In the genomic region with DNA sequence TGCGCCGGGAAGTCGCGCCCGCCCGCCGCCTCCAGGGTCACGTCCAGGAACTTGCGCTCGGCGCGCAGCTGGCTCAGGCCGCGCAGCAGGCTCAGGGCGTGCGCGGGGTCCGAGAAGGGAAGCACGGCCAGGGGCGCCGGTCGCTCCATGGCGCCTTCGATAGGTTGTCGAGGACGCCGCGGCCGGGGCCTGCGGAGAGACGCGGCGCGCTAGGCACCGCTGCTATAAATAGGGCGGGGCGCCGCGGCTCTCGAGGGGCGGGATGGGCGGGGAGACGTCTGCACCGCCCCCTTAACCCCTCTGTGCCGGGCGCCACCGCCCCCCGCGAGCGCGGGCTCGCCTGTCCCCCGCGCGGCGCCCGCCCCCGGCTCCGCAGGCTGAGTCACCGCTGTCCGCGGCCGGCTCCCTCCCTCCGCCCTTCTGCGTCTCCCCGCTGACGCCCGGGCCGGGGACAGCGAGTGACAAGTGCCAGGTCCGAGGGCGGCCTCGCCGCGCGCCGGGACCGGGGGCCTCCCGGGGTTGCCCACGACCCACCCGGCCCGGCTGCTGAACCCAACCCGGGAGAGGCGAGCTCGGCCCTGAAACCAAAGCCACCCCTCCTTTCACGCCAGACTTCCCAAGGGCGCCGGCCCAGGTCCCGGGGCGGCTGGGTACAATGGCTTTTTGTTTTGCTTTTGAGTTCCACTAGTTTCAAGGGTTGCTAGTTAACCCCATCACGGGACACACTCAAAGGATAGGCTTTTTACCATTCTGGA, we compare ENCODE assay signal across 8 cellular contexts. TPM values are rescaled to one million over a fixed set of nuclear protein-coding genes. Genes with fewer than 3 reads are reported as not detected.
DNase-seq lines count a peak whose midpoint lies in the region; ATAC-seq and TF ChIP-seq lines count a peak whose summit lies in the region.

A gene with protein sequence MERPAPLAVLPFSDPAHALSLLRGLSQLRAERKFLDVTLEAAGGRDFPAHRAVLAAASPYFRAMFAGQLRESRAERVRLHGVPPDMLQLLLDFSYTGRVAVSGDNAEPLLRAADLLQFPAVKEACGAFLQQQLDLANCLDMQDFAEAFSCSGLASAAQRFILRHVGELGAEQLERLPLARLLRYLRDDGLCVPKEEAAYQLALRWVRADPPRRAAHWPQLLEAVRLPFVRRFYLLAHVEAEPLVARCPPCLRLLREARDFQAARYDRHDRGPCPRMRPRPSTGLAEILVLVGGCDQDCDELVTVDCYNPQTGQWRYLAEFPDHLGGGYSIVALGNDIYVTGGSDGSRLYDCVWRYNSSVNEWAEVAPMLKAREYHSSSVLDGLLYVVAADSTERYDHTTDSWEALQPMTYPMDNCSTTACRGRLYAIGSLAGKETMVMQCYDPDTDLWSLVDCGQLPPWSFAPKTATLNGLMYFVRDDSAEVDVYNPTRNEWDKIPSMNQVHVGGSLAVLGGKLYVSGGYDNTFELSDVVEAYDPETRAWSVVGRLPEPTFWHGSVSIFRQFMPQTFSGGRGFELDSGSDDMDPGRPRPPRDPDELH (minus strand): TSS at position 201 of the 755 bp plus-strand sequence. CDS start 52 bp downstream, at position 149.

- H3K79me1 ChIP-seq in trophoblast cell (ENCODE audit: low read length) = peaks cover 35% of the 10 kb centered on the region

- TF ChIP-seq CTCF in LNCaP clone FGC (IDR thresholded peaks at IDR 0.05; ENCODE audit: control insufficient read depth, extremely low read depth, insufficient read depth) (no peak), tibial nerve (IDR thresholded peaks at IDR 0.05) (peak in 1 of 5 experiments; percentile 8)

- peak within 1 kb of the TSS; percentile 25 for H2BK12ac ChIP-seq in trophoblast cell (ENCODE audit: low read length)

- in situ Hi-C loops in GM23248 (cut with MboI) = no loop called here

- WGBS in GM23248 (ENCODE audit: low coverage in 1 of 2, low lambda C conversion rate in 2 of 2, missing lambda C conversion rate in 2 of 2), 2 experiments = 0 to 1% methylated on average over 41 to 79 of the region's 91 CpGs
- WGBS in trophoblast cell (ENCODE audit: extremely low coverage, insufficient coverage, insufficient read length) = no CpG with 5 or more reads among the region's 91 CpGs
- 1% methylated on average over 7 to 43 of the region's 91 CpGs for whole genome bisulfite sequencing in tibial nerve, 2 donors

- DNase-seq in GM23248 (peak; percentile 96), LNCaP clone FGC (ENCODE audit: low read depth) (no peak), SW480 (ENCODE audit: low spot score) (peak; percentile 93), Right ventricle myocardium superior (peak; percentile 94), trophoblast cell (peak; percentile 79 to 88), tibial nerve (ENCODE audit: low spot score in 2 of 2) (peak; percentile 75 to 85)
- peak; percentile 68 for DNase-seq in activated naive CD8-positive, alpha-beta T cell treated with anti-CD3 and anti-CD28 coated beads, Interleukin-2, amount 50 U/mL, for 16 hours (ENCODE audit: low read depth, low spot score)

- H3K9me3 ChIP-seq in ES-I3 (ENCODE audit: control insufficient read depth, insufficient read depth, low read length) = no peaks in the 10 kb centered on the region
- H3K9me3 ChIP-seq in GM23248 (ENCODE audit: low read depth) = no peaks in the 10 kb centered on the region
- peaks cover 7% of the 10 kb centered on the region for H3K9me3 ChIP-seq in trophoblast cell (ENCODE audit: insufficient read depth, low read depth, low read length)
- no peaks in the 10 kb centered on the region for H3K9me3 ChIP-seq in tibial nerve

- H3K18ac ChIP-seq in trophoblast cell (ENCODE audit: low read length) = peak within 1 kb of the TSS; percentile 90

- TF ChIP-seq EP300 in tibial nerve (IDR thresholded peaks at IDR 0.05) = peak in 1 of 2 donors; percentile 96

- H3K14ac ChIP-seq in trophoblast cell (ENCODE audit: low read length) = peak within 1 kb of the TSS; percentile 98

- peak within 1 kb of the TSS; percentile 85 for H2AK5ac ChIP-seq in trophoblast cell (ENCODE audit: low read length)

- H4K20me1 ChIP-seq in GM23248 (ENCODE audit: insufficient read depth) = no peaks in the 10 kb centered on the region; the same call in 1 of the 2 replicates

- no peaks in the 10 kb centered on the region for H3K4me1 ChIP-seq in ES-I3 (ENCODE audit: insufficient read depth, low read length)
- peaks cover 25% of the 10 kb centered on the region for H3K4me1 ChIP-seq in GM23248 (ENCODE audit: insufficient read depth)
- peaks cover 21 to 25% of the 10 kb centered on the region in 2 experiments for H3K4me1 ChIP-seq in trophoblast cell (ENCODE audit: control insufficient read depth in 1 of 2, insufficient read depth in 2 of 2, low read length in 2 of 2)
- H3K4me1 ChIP-seq in tibial nerve = peaks cover 0 to 57% (median 46%) of the 10 kb centered on the region in 4 donors

- H3K9me2 ChIP-seq in GM23248 (ENCODE audit: insufficient read depth) = no peaks in the 10 kb centered on the region

- peaks cover 35% of the 10 kb centered on the region for H3F3A ChIP-seq in GM23248 (ENCODE audit: insufficient read depth)

- peak within 1 kb of the TSS; percentile 92 for H3K9ac ChIP-seq in ES-I3 (ENCODE audit: low read depth, low read length)
- H3K9ac ChIP-seq in GM23248 = peak within 1 kb of the TSS; percentile 97
- H3K9ac ChIP-seq in trophoblast cell (ENCODE audit: low read length) = peak within 1 kb of the TSS; percentile 67

- peak within 1 kb of the TSS; percentile 96 for H4K12ac ChIP-seq in trophoblast cell (ENCODE audit: low read depth, low read length)

- H3K36me3 ChIP-seq in ES-I3 (ENCODE audit: insufficient read depth, low read length) = no peaks in the 10 kb centered on the region; the same call in 1 of the 2 replicates
- no peaks in the 10 kb centered on the region for H3K36me3 ChIP-seq in GM23248 (ENCODE audit: low read depth)
- H3K36me3 ChIP-seq in trophoblast cell (ENCODE audit: control insufficient read depth in 1 of 2, insufficient read depth in 2 of 2, low read length in 2 of 2) = peaks cover 12 to 15% of the 10 kb centered on the region in 2 experiments
- peaks cover 0 to 20% (median 12%) of the 10 kb centered on the region in 3 donors for H3K36me3 ChIP-seq in tibial nerve

- H3K4me2 ChIP-seq in GM23248 (ENCODE audit: unreplicated experiment) (peak within 1 kb of the TSS; percentile 95), trophoblast cell (ENCODE audit: low read length) (peak within 1 kb of the TSS; percentile 99)

- ATAC-seq in Right ventricle myocardium superior (ENCODE audit: poor library complexity) = peak; percentile 81

- peak within 1 kb of the TSS; percentile 87 for H3K4me3 ChIP-seq in GM23248
- peak within 1 kb of the TSS; percentile 95 for H3K4me3 ChIP-seq in LNCaP clone FGC (ENCODE audit: low read depth, low read length)
- peak within 1 kb of the TSS; percentile 97 for H3K4me3 ChIP-seq in trophoblast cell (ENCODE audit: low read depth, low read length)
- H3K4me3 ChIP-seq in tibial nerve = peak within 1 kb of the TSS; percentile 83 to 97 (median 95)

- peak within 1 kb of the TSS; percentile 82 for H2BK120ac ChIP-seq in trophoblast cell (ENCODE audit: insufficient read depth, low read length, poor library complexity)

- peak within 1 kb of the TSS; percentile 65 for H4K91ac ChIP-seq in trophoblast cell (ENCODE audit: low read depth, low read length)

- peak within 1 kb of the TSS; percentile 98 for H4K8ac ChIP-seq in trophoblast cell (ENCODE audit: low read depth, low read length)

- peak within 1 kb of the TSS; percentile 99 for H3K27ac ChIP-seq in GM23248
- H3K27ac ChIP-seq in trophoblast cell (ENCODE audit: low read depth, low read length) = peak within 1 kb of the TSS; percentile 98
- H3K27ac ChIP-seq in tibial nerve = peak within 1 kb of the TSS; percentile 95 to 100 (median 98)

- intact Hi-C loops in Right ventricle myocardium superior (cut with DNase I) = no loop called here

- H2BK5ac ChIP-seq in trophoblast cell (ENCODE audit: low read depth, low read length, poor library complexity) = peak within 1 kb of the TSS; percentile 51

- peak within 1 kb of the TSS; percentile 95 for H3K4ac ChIP-seq in trophoblast cell (ENCODE audit: low read depth, low read length)

- H3K79me2 ChIP-seq in GM23248 (ENCODE audit: insufficient read depth) = peaks cover 66% of the 10 kb centered on the region
- H3K79me2 ChIP-seq in trophoblast cell (ENCODE audit: control insufficient read depth, insufficient read depth, low read length, poor library complexity) = peaks cover 36% of the 10 kb centered on the region

- peak within 1 kb of the TSS; percentile 83 for H3K23ac ChIP-seq in trophoblast cell (ENCODE audit: low read length)

- H3K27me3 ChIP-seq in GM23248 (replicated peaks; ENCODE audit: insufficient read depth) (no peaks in the 10 kb centered on the region), trophoblast cell (ENCODE audit: insufficient read depth, low read length) (no peaks in the 10 kb centered on the region), tibial nerve (no peaks in the 10 kb centered on the region)

- peak; percentile 63 to 86 for TF ChIP-seq POLR2A in tibial nerve (IDR thresholded peaks at IDR 0.05)

- H2AFZ ChIP-seq in GM23248 (peak within 1 kb of the TSS; percentile 82), trophoblast cell (ENCODE audit: insufficient read depth, low read length, poor library complexity) (peak within 1 kb of the TSS; percentile 74)

RNA-seq across cellular contexts. Expression of the gene that starts here (rescaled TPM):
- 39.3 and 52.9 TPM in 2 replicates for total RNA-seq in GM23248 (2014; rRNA removed; shearing (Covaris generic))
- 16.6 and 17.7 TPM in 2 replicates for polyA plus RNA-seq in GM23248 (2016; fragmentation: Nextera tagmentation; extraction: Ambion mirVana)
- total RNA-seq in Right ventricle myocardium superior (111 TPM), tibial nerve (10 to 100 TPM; 59.4 to 79.2 (median 72.5) TPM)
- polyA plus RNA-seq in trophoblast cell (2013) = 19.6 and 22.5 TPM in 2 replicates
